ENCODE assay signal across 1 cellular context in genomic region chr19:5050016-5050656, GRCh38.
TF ChIP-seq lines count a peak whose summit lies in the region.

No MANE protein-coding gene starts in this region.

TF ChIP-seq in GM23338, 12 proteins besides CTCF, POLR2A, EP300 and RAD21 (continued from another document):
- no peak for TF ChIP-seq ZNF462 (CRISPR knock-in tag; IDR thresholded peaks at IDR 0.05)
